Comparison of ENCODE assay signal across 10 cellular contexts in the genomic region with DNA sequence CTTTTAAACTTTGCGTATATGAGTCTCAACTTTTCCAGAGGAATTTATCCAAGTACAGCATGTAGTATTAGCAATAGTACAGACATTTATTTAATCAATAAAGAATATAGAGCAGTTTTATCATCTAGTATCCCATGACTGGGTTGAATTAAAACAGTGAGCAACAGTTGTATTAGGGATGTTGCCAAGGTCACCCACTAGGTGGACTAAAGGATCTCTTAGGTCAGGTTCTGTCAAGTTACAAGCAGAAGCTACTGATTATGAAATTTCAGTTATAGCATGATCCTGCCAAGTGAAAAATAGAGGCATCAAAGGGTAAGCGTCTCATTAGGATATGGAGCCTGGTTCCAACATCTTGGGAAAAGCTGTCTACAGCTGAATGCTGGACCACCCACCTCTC. TPM values are rescaled to one million over a fixed set of nuclear protein-coding genes. Genes with fewer than 3 reads are reported as not detected.
DNase-seq lines count a peak whose midpoint lies in the region; ATAC-seq and TF ChIP-seq lines count a peak whose summit lies in the region.
"Had no signal": no experiment of that assay in that cellular context is flagged by ENCODE, and none has a peak within 500 bp of the region (broad histone marks: within the 10 kb centered on the region; RNA-seq: fewer than 3 reads in every experiment).

No MANE protein-coding gene starts in this region.

- H3K27me3 ChIP-seq in cardiac muscle cell, result no peaks in the 10 kb centered on the region
- H3K27me3 ChIP-seq: SJSA1 had no signal

- no peaks in the 10 kb centered on the region for H3K9me3 ChIP-seq in cardiac muscle cell (ENCODE audit: low read depth)

- H3K36me3 ChIP-seq in cardiac muscle cell, result no peaks in the 10 kb centered on the region
- H3K36me3 ChIP-seq: SJSA1 had no signal

- intact Hi-C loops in cardiac septum (cut with DNase I), result loop anchor here (10.0 kb wide), 1 partner anchor 121 kb away; the partner anchor contains the start of gene SDC1

- TF ChIP-seq CTCF in cardiac muscle cell (IDR thresholded peaks at IDR 0.05; ENCODE audit: low read depth, low read length), result peak; percentile 8

- no peaks in the 10 kb centered on the region for H3K4me1 ChIP-seq in cardiac muscle cell (ENCODE audit: low read depth)
- H3K4me1 ChIP-seq: SJSA1 had no signal

- DNase-seq in cardiac muscle cell (ENCODE audit: low read depth in 1 of 2, low spot score in 1 of 2) (peak; percentile 27 to 32), cardiac septum (ENCODE audit: low spot score) (no peak), NCI-H69 (lab: John Stamatoyannopoulos, UW) (peak; percentile 10), HuH-7.5 (ENCODE audit: low spot score) (no peak), NCI-H187 treated with DMSO at 0.1 percent for 48 hours (lab: John Stamatoyannopoulos, UW) (no peak)
- DNase-seq: activated T-cell treated with anti-CD3 and anti-CD28 coated beads, Interleukin-2, amount 50 U/mL, for 24 hours had no signal

- H3K27ac ChIP-seq in cardiac muscle cell, result no peak overlapping the region
- H3K27ac ChIP-seq: SJSA1 had no signal

- ATAC-seq in esophagus mucosa, result peak; percentile 53
- ATAC-seq in GM19328 (IDR thresholded peaks at IDR 0.05; ENCODE audit: unreplicated experiment), result no peak
- ATAC-seq in GM19455 (IDR thresholded peaks at IDR 0.05; ENCODE audit: unreplicated experiment), result no peak

- no peak overlapping the region for H3K4me3 ChIP-seq in cardiac muscle cell
- H3K4me3 ChIP-seq: SJSA1 had no signal

RNA-seq across cellular contexts. Expression of gene LAPTM4A, which starts 52.1 kb away (rescaled TPM):
- total RNA-seq in cardiac muscle cell, result 114 and 119 TPM in 2 replicates
- polyA plus RNA-seq in cardiac muscle cell, result 425 and 522 TPM in 2 replicates
- total RNA-seq in cardiac septum, result 134 TPM
- total RNA-seq in esophagus mucosa, result 85.4 TPM

Comparison
In these comparisons a context has a peak if more than half of its experiments do, and no peak if none do; other contexts are left out.
1. DNase-seq: peak in cardiac muscle cell (2 of 2) and NCI-H69 (single experiment); none in cardiac septum (single experiment), HuH-7.5 (single experiment) and NCI-H187 treated with DMSO at 0.1 percent for 48 hours (single experiment).